ENCODE assay signal across 17 cellular contexts in the genomic region with DNA sequence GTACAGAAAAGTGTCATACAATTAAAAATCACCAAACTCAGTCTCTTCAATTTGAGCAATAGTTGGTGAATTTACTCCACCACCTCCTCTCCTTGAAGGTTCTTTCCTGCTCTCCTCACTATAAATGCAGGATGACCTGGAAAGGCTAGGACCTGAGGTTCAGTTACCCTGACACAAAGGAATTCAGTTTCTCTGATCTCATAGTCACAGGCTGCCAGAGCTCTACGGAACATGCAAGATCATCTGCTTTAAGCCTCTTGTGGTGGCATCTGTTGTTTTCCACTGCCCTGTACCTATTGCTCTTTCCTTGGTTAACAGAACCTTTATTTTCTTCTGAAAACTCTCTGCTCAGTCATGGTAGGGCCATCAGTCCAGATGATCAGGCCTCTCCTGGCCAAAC. TPM values are rescaled to one million over a fixed set of nuclear protein-coding genes. Genes with fewer than 3 reads are reported as not detected.
"Had no signal": no experiment of that assay in that cellular context is flagged by ENCODE, and none has a peak within 500 bp of the region (broad histone marks: within the 10 kb centered on the region; RNA-seq: fewer than 3 reads in every experiment).

No MANE protein-coding gene starts in this region.

- FAIRE-seq: kidney, pancreas, small intestine had no signal

- H3K36me3 ChIP-seq: breast epithelium, heart right ventricle, neural progenitor cell, pancreas, thyroid gland, uterus had no signal

- H3K27ac ChIP-seq: breast epithelium, dorsolateral prefrontal cortex, heart right ventricle, neural progenitor cell, pancreas, thyroid gland, uterus had no signal

- H3K36me3 Mint-ChIP-seq: neural progenitor cell had no signal

- H3K4me2 ChIP-seq: neural progenitor cell had no signal

- H3K4me1 Mint-ChIP-seq: neural progenitor cell had no signal

- ATAC-seq: esophagus mucosa, heart right ventricle, left ventricle myocardium superior, pancreas had no signal

- H3K4me3 Mint-ChIP-seq: activated T-cell treated with anti-CD3 and anti-CD28 coated beads, Interleukin-2, amount 50 U/mL, for 24 hours; neural progenitor cell had no signal

- H3K4me3 ChIP-seq: breast epithelium, dorsolateral prefrontal cortex, heart right ventricle, neural progenitor cell, pancreas, thyroid gland, uterus had no signal

- H3K27me3 ChIP-seq: breast epithelium, heart right ventricle, neural progenitor cell, pancreas, thyroid gland, uterus had no signal

- H3K9ac ChIP-seq: neural progenitor cell had no signal

- H3K9me3 Mint-ChIP-seq: activated T-cell treated with anti-CD3 and anti-CD28 coated beads, Interleukin-2, amount 50 U/mL, for 24 hours; neural progenitor cell had no signal

- H3K4me1 ChIP-seq: neural progenitor cell, thyroid gland, uterus had no signal

- DNase-seq: activated CD4-positive, alpha-beta T cell treated with anti-CD3 and anti-CD28 coated beads, Interleukin-2, amount 50 U/mL, for 1 hour; activated gamma-delta T cell; activated T-cell treated with anti-CD3 and anti-CD28 coated beads, Interleukin-2, amount 50 U/mL, for 24 hours; aorta; dorsolateral prefrontal cortex; heart right ventricle; kidney; left ventricle myocardium superior; mesenchymal stem cell; pancreas; small intestine; thyroid gland; uterus had no signal

- H3K27ac Mint-ChIP-seq: activated T-cell treated with anti-CD3 and anti-CD28 coated beads, Interleukin-2, amount 50 U/mL, for 24 hours; neural progenitor cell had no signal

RNA-seq across cellular contexts. Expression of gene TP63, which starts 4.9 kb away (rescaled TPM):
- total RNA-seq: chondrocyte had no signal
